1 cellular context compared by ENCODE assay signal in genomic region chr9:136847827-136848392, GRCh38.
TF ChIP-seq lines count a peak whose summit lies in the region.

No MANE protein-coding gene starts in this region.

TF ChIP-seq in K562, 482 proteins besides CTCF, POLR2A, EP300 and RAD21 (continued from another document and continues in another):
- TF ChIP-seq ZBTB26 (CRISPR knock-in tag; IDR thresholded peaks at IDR 0.05) (no peak), BCOR (IDR thresholded peaks at IDR 0.05) (peak; percentile 48), ZNF23 (CRISPR knock-in tag; IDR thresholded peaks at IDR 0.05) (no peak), ZNF764 (CRISPR knock-in tag; IDR thresholded peaks at IDR 0.05; ENCODE audit: low read depth) (no peak), MITF (IDR thresholded peaks at IDR 0.05) (no peak), ETV5 (CRISPR knock-in tag; IDR thresholded peaks at IDR 0.05; ENCODE audit: low read depth) (no peak), RBFOX2 (IDR thresholded peaks at IDR 0.05; ENCODE audit: low read depth, low read length) (peak; percentile 88), E4F1 (CRISPR knock-in tag; IDR thresholded peaks at IDR 0.05; ENCODE audit: borderline replicate concordance) (no peak), KHSRP (IDR thresholded peaks at IDR 0.05) (no peak), SNRNP70 (optimal IDR thresholded peaks at IDR 0.05; ENCODE audit: low read depth, low read length) (no peak), ZNF644 (tag; IDR thresholded peaks at IDR 0.05; ENCODE audit: low read depth) (no peak), ARID3A (IDR thresholded peaks at IDR 0.05; ENCODE audit: borderline replicate concordance, low read depth, low read length) (no peak), NR2C1 (IDR thresholded peaks at IDR 0.05) (no peak), NR2C1 (tag; IDR thresholded peaks at IDR 0.05) (no peak), FOXJ2 (tag; IDR thresholded peaks at IDR 0.05) (no peak; the same call in 1 of the 2 replicates), KLF1 (tag; IDR thresholded peaks at IDR 0.05) (no peak), XRCC3 (IDR thresholded peaks at IDR 0.05) (no peak), ZNF143 (CRISPR knock-in tag; IDR thresholded peaks at IDR 0.05) (no peak), KDM2B (CRISPR knock-in tag; IDR thresholded peaks at IDR 0.05) (no peak), ZNF785 (CRISPR knock-in tag; IDR thresholded peaks at IDR 0.05) (no peak), NFRKB (IDR thresholded peaks at IDR 0.05; ENCODE audit: low read depth) (no peak), HNRNPUL1 (IDR thresholded peaks at IDR 0.05; ENCODE audit: low read length) (no peak), ZBTB2 (IDR thresholded peaks at IDR 0.05) (no peak), CBX1 (IDR thresholded peaks at IDR 0.05; ENCODE audit: low read depth) (no peak), HBP1 (CRISPR knock-in tag; IDR thresholded peaks at IDR 0.05) (no peak; the same call in 1 of the 2 replicates), MIER1 (IDR thresholded peaks at IDR 0.05; ENCODE audit: low read depth) (no peak), NFE2L1 (tag; IDR thresholded peaks at IDR 0.05; ENCODE audit: borderline replicate concordance, low read depth) (no peak), TFE3 (CRISPR knock-in tag; IDR thresholded peaks at IDR 0.05) (no peak), GTF2B (IDR thresholded peaks at IDR 0.05; ENCODE audit: extremely low read depth, insufficient read length) (no peak), SMARCB1 (IDR thresholded peaks at IDR 0.05; ENCODE audit: insufficient read length, low read depth) (no peak), SIX5 (IDR thresholded peaks at IDR 0.05; ENCODE audit: borderline replicate concordance in 1 of 2, insufficient read depth in 1 of 2, low read depth in 1 of 2, low read length in 2 of 2) (no peak), SOX6 (IDR thresholded peaks at IDR 0.05) (no peak), STAT5A (IDR thresholded peaks at IDR 0.05; ENCODE audit: borderline replicate concordance, low read length) (no peak), CBX3 (IDR thresholded peaks at IDR 0.05; ENCODE audit: borderline replicate concordance in 1 of 2, low read length in 2 of 2) (no peak), ZNF75A (CRISPR knock-in tag; IDR thresholded peaks at IDR 0.05) (no peak), CREBBP (IDR thresholded peaks at IDR 0.05; ENCODE audit: low read depth, low read length) (no peak), ZNF232 (CRISPR knock-in tag; IDR thresholded peaks at IDR 0.05) (no peak), SAFB (IDR thresholded peaks at IDR 0.05; ENCODE audit: borderline replicate concordance, low read depth, low read length) (0 out of 2 replicates have a peak, but pooled peaks have one; percentile 45), KLF13 (tag; IDR thresholded peaks at IDR 0.05; ENCODE audit: borderline replicate concordance, low read depth) (no peak; the same call in 1 of the 2 replicates), ARID2 (IDR thresholded peaks at IDR 0.05) (no peak), CAMTA2 (CRISPR knock-in tag; conservative IDR thresholded peaks at IDR 0.05) (no peak), PCBP2 (IDR thresholded peaks at IDR 0.05; ENCODE audit: low read depth, low read length, poor library complexity, severe bottlenecking) (no peak), FOXA3 (CRISPR knock-in tag; conservative IDR thresholded peaks at IDR 0.05 in 1 of 2, IDR thresholded peaks at IDR 0.05 in 1 of 2) (no peak), RERE (CRISPR knock-in tag; IDR thresholded peaks at IDR 0.05; ENCODE audit: borderline replicate concordance) (no peak), ZNF280A (IDR thresholded peaks at IDR 0.05; ENCODE audit: low read depth, partially characterized antibody) (no peak), NFXL1 (CRISPR knock-in tag; IDR thresholded peaks at IDR 0.05) (no peak), POU5F1 (IDR thresholded peaks at IDR 0.05; ENCODE audit: borderline replicate concordance, low read depth, low read length, partially characterized antibody) (no peak), SMC3 (conservative IDR thresholded peaks at IDR 0.05; ENCODE audit: insufficient read depth, low read depth, low read length) (no peak)
